In the genomic region with DNA sequence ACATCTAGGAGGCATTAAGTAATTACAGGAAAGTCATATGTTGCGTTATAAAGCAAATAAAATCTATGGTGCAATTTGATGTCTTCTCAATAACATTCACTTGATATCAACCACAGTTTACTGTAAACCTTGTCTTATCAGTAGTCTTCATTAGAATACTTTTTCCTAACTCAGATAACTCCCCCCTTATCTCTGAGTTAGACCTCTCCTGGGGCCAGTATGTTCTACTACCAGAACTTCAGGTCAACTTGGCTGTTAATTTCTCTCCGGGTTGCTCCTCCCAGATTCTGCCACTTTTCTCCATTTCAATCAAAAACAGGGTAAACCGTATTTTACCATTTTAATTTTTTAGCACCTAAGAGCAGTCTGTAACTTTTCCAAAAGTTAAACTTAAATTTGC, we compare ENCODE assay signal across 1 cellular context.
TF ChIP-seq lines count a peak whose summit lies in the region.

No MANE protein-coding gene starts in this region.

TF ChIP-seq in WTC11, 78 proteins besides CTCF, POLR2A, EP300 and RAD21 (continued from another document):
- TF ChIP-seq, protein P1, sequence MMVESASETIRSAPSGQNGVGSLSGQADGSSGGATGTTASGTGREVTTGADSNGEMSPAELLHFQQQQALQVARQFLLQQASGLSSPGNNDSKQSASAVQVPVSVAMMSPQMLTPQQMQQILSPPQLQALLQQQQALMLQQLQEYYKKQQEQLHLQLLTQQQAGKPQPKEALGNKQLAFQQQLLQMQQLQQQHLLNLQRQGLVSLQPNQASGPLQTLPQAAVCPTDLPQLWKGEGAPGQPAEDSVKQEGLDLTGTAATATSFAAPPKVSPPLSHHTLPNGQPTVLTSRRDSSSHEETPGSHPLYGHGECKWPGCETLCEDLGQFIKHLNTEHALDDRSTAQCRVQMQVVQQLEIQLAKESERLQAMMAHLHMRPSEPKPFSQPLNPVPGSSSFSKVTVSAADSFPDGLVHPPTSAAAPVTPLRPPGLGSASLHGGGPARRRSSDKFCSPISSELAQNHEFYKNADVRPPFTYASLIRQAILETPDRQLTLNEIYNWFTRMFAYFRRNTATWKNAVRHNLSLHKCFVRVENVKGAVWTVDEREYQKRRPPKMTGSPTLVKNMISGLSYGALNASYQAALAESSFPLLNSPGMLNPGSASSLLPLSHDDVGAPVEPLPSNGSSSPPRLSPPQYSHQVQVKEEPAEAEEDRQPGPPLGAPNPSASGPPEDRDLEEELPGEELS (CRISPR knock-in tag; IDR thresholded peaks at IDR 0.05), result no peak
- TF ChIP-seq, protein P2, sequence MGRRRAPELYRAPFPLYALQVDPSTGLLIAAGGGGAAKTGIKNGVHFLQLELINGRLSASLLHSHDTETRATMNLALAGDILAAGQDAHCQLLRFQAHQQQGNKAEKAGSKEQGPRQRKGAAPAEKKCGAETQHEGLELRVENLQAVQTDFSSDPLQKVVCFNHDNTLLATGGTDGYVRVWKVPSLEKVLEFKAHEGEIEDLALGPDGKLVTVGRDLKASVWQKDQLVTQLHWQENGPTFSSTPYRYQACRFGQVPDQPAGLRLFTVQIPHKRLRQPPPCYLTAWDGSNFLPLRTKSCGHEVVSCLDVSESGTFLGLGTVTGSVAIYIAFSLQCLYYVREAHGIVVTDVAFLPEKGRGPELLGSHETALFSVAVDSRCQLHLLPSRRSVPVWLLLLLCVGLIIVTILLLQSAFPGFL (CRISPR knock-in tag; IDR thresholded peaks at IDR 0.05; ENCODE audit: borderline replicate concordance), result no peak
- TF ChIP-seq TP53 (CRISPR knock-in tag; IDR thresholded peaks at IDR 0.05), result no peak
